8 cellular contexts compared by ENCODE assay signal in the genomic region with DNA sequence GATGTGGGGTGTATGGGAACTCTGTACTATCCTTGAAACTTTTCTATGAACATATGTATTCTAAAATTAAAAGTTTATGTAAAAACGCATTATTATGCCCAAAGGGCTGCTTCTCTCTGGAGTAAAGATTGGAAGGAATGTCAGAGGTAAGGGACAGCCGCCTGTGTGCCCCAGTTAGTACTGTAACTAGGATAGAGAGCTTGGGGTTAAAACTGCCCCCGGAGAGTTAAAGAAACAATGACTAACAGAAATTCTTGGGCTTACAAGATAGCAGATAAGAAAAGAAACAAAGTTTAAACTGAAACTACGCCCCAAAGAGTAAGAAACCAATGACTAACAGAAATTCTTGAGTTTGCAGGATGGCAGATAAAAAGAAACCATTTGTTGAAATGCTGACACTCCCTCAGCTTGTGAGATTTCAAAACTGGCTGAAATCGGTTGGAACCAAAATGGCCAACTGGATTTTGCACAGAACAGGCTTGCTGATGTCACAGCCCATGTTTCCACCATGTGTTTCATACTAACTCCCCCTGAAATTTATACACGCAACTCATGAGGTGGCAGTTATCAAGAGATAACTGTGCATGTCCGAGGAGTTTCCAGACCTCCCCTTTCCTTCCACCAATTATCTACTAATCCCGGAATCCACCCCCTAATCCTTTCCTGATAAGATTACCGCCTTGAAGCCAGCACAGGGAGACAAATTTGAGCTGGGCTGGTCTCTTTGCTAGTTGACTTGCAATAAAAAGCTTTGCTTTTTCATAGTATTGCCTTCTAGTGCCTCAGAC. TPM values are rescaled to one million over a fixed set of nuclear protein-coding genes. Genes with fewer than 3 reads are reported as not detected.
DNase-seq lines count a peak whose midpoint lies in the region; ATAC-seq, FAIRE-seq and TF ChIP-seq lines count a peak whose summit lies in the region.

No MANE protein-coding gene starts in this region.

- H3K27me3 ChIP-seq in HL-60 (ENCODE audit: insufficient read depth, poor library complexity, severe bottlenecking) (no peaks in the 10 kb centered on the region), stomach (no peaks in the 10 kb centered on the region)
- H3K27me3 ChIP-seq in CD4-positive, alpha-beta T cell (ENCODE audit: control insufficient read depth, insufficient read depth, low read length) = no peaks in the 10 kb centered on the region

- DNase-seq in HL-60 (ENCODE audit: low read depth in 1 of 2, low spot score in 1 of 2) (peak in 1 of 2 experiments; percentile 24), left ventricle myocardium superior (no peak), stomach (no peak)
- no peak for DNase-seq in CD4-positive, alpha-beta T cell
- DNase-seq in activated CD4-positive, CD25-positive, alpha-beta regulatory T cell treated with anti-CD3 and anti-CD28 coated beads, Interleukin-2, amount 50 U/mL, for 72 hours = no peak
- DNase-seq in activated effector memory CD4-positive, alpha-beta T cell treated with Interleukin-2 at 50 U/mL for 16 hours = no peak

- H3K4me1 Mint-ChIP-seq in CD4-positive, alpha-beta T cell (ENCODE audit: low read depth) = no peaks in the 10 kb centered on the region

- H3K36me3 ChIP-seq in stomach = no peaks in the 10 kb centered on the region

- H3K36me3 Mint-ChIP-seq in CD4-positive, alpha-beta T cell (ENCODE audit: low read depth) = no peaks in the 10 kb centered on the region

- H3K4me3 Mint-ChIP-seq in CD4-positive, alpha-beta T cell = no peak overlapping the region

- no peak overlapping the region for H3K27ac Mint-ChIP-seq in CD4-positive, alpha-beta T cell

- H3K27me3 Mint-ChIP-seq in CD4-positive, alpha-beta T cell = peaks cover 7% of the 10 kb centered on the region

- POLR2A ChIA-PET in CD4-positive, alpha-beta T cell (lab: Charles Lee) = no interaction called here

- no peaks in the 10 kb centered on the region for H3K9me3 ChIP-seq in stomach
- H3K9me3 ChIP-seq in CD4-positive, alpha-beta T cell (ENCODE audit: control insufficient read depth, low read length) = no peaks in the 10 kb centered on the region

- no peaks in the 10 kb centered on the region for H3K9me3 Mint-ChIP-seq in CD4-positive, alpha-beta T cell

- peak overlapping the region; percentile 39 for H3K27ac ChIP-seq in HL-60 (replicated peaks)
- H3K27ac ChIP-seq in stomach = peak overlapping the region; percentile 63 to 85 (median 75)
- H3K27ac ChIP-seq in CD4-positive, alpha-beta T cell (ENCODE audit: low read depth, low read length) = no peak overlapping the region

- CTCF ChIA-PET in CD4-positive, alpha-beta T cell (lab: Charles Lee) = no interaction called here

- intact Hi-C loops in left ventricle myocardium superior (cut with micrococcal nuclease) = no loop called here
- intact Hi-C loops in stomach (cut with DNase I; ENCODE audit: low total_unique reads) = no loop called here
- intact Hi-C loops in CD4-positive, alpha-beta T cell (cut with DNase I, micrococcal nuclease) = no loop called here

- no peak for TF ChIP-seq EP300 in stomach (IDR thresholded peaks at IDR 0.05)

- peaks cover 0 to 17% (median 10%) of the 10 kb centered on the region in 4 donors for H3K4me1 ChIP-seq in stomach

- peak; percentile 93 for FAIRE-seq in TTC549 (lab: Jason Lieb, UNC)

- ATAC-seq in left ventricle myocardium superior = peak; percentile 79
- ATAC-seq in GM19035 (IDR thresholded peaks at IDR 0.05; ENCODE audit: unreplicated experiment) = no peak
- no peak for ATAC-seq in CD4-positive, alpha-beta T cell (ENCODE audit: poor library complexity)

- TF ChIP-seq POLR2A in stomach (IDR thresholded peaks at IDR 0.05) = no peak

- TF ChIP-seq CTCF in HL-60 (IDR thresholded peaks at IDR 0.05; ENCODE audit: insufficient read depth, low read length) (no peak), stomach (IDR thresholded peaks at IDR 0.05) (no peak)
- no peak for TF ChIP-seq CTCF in CD4-positive, alpha-beta T cell (IDR thresholded peaks at IDR 0.05)

- 14 to 28% (median 18%) methylated on average over 9 of the region's 9 CpGs for WGBS in stomach, 5 donors

- no peak overlapping the region for H3K4me3 ChIP-seq in HL-60 (replicated peaks; ENCODE audit: insufficient read depth, low read length)
- H3K4me3 ChIP-seq in stomach = peak overlapping the region in 2 of 4 donors; percentile 2 to 12

RNA-seq across cellular contexts. Expression of a gene that starts 8.7 kb away (rescaled TPM):
- total RNA-seq in left ventricle myocardium superior = not detected
- under 1 TPM in 1 of 5 donors, not detected in 4; 0.18 TPM for total RNA-seq in stomach
- not detected for polyA plus RNA-seq in stomach
- not detected for total RNA-seq in CD4-positive, alpha-beta T cell

RNA-seq across cellular contexts. Expression of a gene that starts 36.8 kb away (rescaled TPM):
- total RNA-seq in left ventricle myocardium superior (205 TPM), stomach (100 to 1,000 TPM; 118 to 822 (median 195) TPM)
- 100 to 1,000 TPM; 113 to 184 (median 135) TPM for polyA plus RNA-seq in stomach
- total RNA-seq in CD4-positive, alpha-beta T cell = 100 to 1,000 TPM; 162 to 177 TPM
